In genomic region chr1:46067652-46068051, GRCh38 we compare ENCODE assay signal across 18 cellular contexts.
"Had no signal": no experiment of that assay in that cellular context is flagged by ENCODE, and none has a peak within 500 bp of the region (broad histone marks: within the 10 kb centered on the region; RNA-seq: fewer than 3 reads in every experiment).

No MANE protein-coding gene starts in this region.

- H3K27me3 ChIP-seq: cardiac muscle cell, dorsolateral prefrontal cortex, heart right ventricle, neural progenitor cell, right lobe of liver, testis, upper lobe of left lung had no signal

- H3K4me3 ChIP-seq: cardiac muscle cell, dorsolateral prefrontal cortex, heart right ventricle, neural progenitor cell, psoas muscle, right lobe of liver, testis, upper lobe of left lung had no signal

- DNase-seq: activated CD4-positive, alpha-beta T cell treated with anti-CD3 and anti-CD28 coated beads, Interleukin-2, amount 50 U/mL, for 1 hour; activated CD8-positive, alpha-beta memory T cell treated with anti-CD3 and anti-CD28 coated beads for 24 hours; activated naive CD4-positive, alpha-beta T cell treated with Interleukin-2 at 50 U/mL for 16 hours; dorsolateral prefrontal cortex; endodermal cell; heart right ventricle; islet precursor cell; naive B cell; psoas muscle; right lobe of liver; stimulated activated naive CD8-positive, alpha-beta T cell treated with anti-CD3 and anti-CD28 coated beads, Interleukin-15, amount 100 ng/mL, for 72 hours; testis; upper lobe of left lung had no signal

- H3K9ac ChIP-seq: neural progenitor cell had no signal

- H3K27ac ChIP-seq: cardiac muscle cell, dorsolateral prefrontal cortex, heart right ventricle, neural progenitor cell, psoas muscle, right lobe of liver, testis, upper lobe of left lung had no signal

- H3K27me3 Mint-ChIP-seq: naive B cell; stimulated activated naive CD8-positive, alpha-beta T cell treated with anti-CD3 and anti-CD28 coated beads, Interleukin-15, amount 100 ng/mL, for 72 hours had no signal

- ATAC-seq: heart right ventricle; left lobe of liver; psoas muscle; right lobe of liver; stimulated activated naive CD8-positive, alpha-beta T cell treated with anti-CD3 and anti-CD28 coated beads, Interleukin-15, amount 100 ng/mL, for 72 hours had no signal

- H3K9me3 Mint-ChIP-seq: endodermal cell; naive B cell; neural progenitor cell; stimulated activated naive CD8-positive, alpha-beta T cell treated with anti-CD3 and anti-CD28 coated beads, Interleukin-15, amount 100 ng/mL, for 72 hours; T-helper 2 cell treated with Interferon-gamma antibody and Interleukin-4, amounts not matched to agents 5 μg/mL and 100 μg/mL, for 36 hours had no signal

- H3K36me3 Mint-ChIP-seq: naive B cell had no signal

- H3K9me3 ChIP-seq: heart right ventricle, psoas muscle, right lobe of liver, testis, upper lobe of left lung had no signal

- H3K4me3 Mint-ChIP-seq: endodermal cell; naive B cell; neural progenitor cell; stimulated activated naive CD8-positive, alpha-beta T cell treated with anti-CD3 and anti-CD28 coated beads, Interleukin-15, amount 100 ng/mL, for 72 hours; T-helper 2 cell treated with Interferon-gamma antibody and Interleukin-4, amounts not matched to agents 5 μg/mL and 100 μg/mL, for 36 hours had no signal

- H2AFZ ChIP-seq: neural progenitor cell had no signal

- H3K4me2 ChIP-seq: neural progenitor cell had no signal

- H3K4me1 ChIP-seq: neural progenitor cell, psoas muscle, testis had no signal

- H3K36me3 ChIP-seq: right lobe of liver had no signal

- H3K27ac Mint-ChIP-seq: endodermal cell; naive B cell; neural progenitor cell; stimulated activated naive CD8-positive, alpha-beta T cell treated with anti-CD3 and anti-CD28 coated beads, Interleukin-15, amount 100 ng/mL, for 72 hours; T-helper 2 cell treated with Interferon-gamma antibody and Interleukin-4, amounts not matched to agents 5 μg/mL and 100 μg/mL, for 36 hours had no signal

- H3K4me1 Mint-ChIP-seq: neural progenitor cell had no signal

- FAIRE-seq: frontal cortex had no signal
